17 cellular contexts compared by ENCODE assay signal in the genomic region with DNA sequence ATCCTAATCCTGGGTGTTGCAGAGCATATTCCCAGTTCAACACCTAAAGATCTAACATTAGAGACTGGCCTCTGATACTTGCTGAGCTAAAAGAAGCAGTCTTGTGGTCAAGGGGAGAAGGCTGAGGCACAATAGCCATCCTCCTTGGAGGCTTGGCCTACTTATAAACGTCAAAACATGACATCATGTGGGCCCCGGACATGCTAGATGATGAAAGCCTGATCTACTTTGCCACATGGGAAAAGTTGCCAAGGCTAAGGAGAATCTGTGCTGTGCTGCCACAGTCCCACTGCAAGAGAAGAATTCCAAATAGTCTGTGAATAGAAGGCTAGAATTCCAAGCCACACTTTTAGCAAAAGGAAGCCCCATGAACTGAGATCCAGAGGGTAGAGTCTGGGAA.
"Had no signal": no experiment of that assay in that cellular context is flagged by ENCODE, and none has a peak within 500 bp of the region (broad histone marks: within the 10 kb centered on the region; RNA-seq: fewer than 3 reads in every experiment).

No MANE protein-coding gene starts in this region.

- DNase-seq: effector CD4-positive, alpha-beta T cell; endodermal cell; erythroblast; heart right ventricle; hypothalamus; kidney glomerular epithelial cell; naive thymus-derived CD4-positive, alpha-beta T cell; nephron progenitor cell; right cardiac atrium; stimulated activated CD4-positive, alpha-beta T cell treated with anti-CD3 and anti-CD28 coated beads, Interleukin-1b, Interleukin-23, amount 100 ng/mL, for 48 hours; stimulated activated CD4-positive, alpha-beta T cell treated with anti-CD3 and anti-CD28 coated beads, Interleukin-4, amount 100 ng/mL, for 4 hours; stimulated activated naive B cell treated with anti-CD40 and anti-IgM and Interleukin-4, amounts not matched to agents 10 μg/mL and 1 μg/mL and 100 μg/mL, for 72 hours; stimulated activated naive CD8-positive, alpha-beta T cell treated with anti-CD3 and anti-CD28 coated beads, Interleukin-15, amount 100 ng/mL, for 72 hours; transverse colon had no signal

- H3K36me3 ChIP-seq: heart right ventricle, neutrophil, thoracic aorta, transverse colon had no signal

- H3K27ac ChIP-seq: coronary artery, heart right ventricle, neutrophil, thoracic aorta, transverse colon had no signal

- ATAC-seq: heart right ventricle; naive thymus-derived CD4-positive, alpha-beta T cell; right cardiac atrium; stimulated activated naive B cell treated with anti-CD40 and anti-IgM and Interleukin-4, amounts not matched to agents 10 μg/mL and 1 μg/mL and 100 μg/mL, for 72 hours; stimulated activated naive CD8-positive, alpha-beta T cell treated with anti-CD3 and anti-CD28 coated beads, Interleukin-15, amount 100 ng/mL, for 72 hours had no signal

- H3K4me3 ChIP-seq: coronary artery, heart right ventricle, thoracic aorta, transverse colon had no signal

- H3K9me3 ChIP-seq: heart right ventricle, neutrophil, thoracic aorta, transverse colon had no signal

- H3K27me3 ChIP-seq: heart right ventricle, neutrophil, transverse colon had no signal
